15 cellular contexts compared by ENCODE assay signal in genomic region chr1:26387447-26387846, GRCh38. TPM values are rescaled to one million over a fixed set of nuclear protein-coding genes. Genes with fewer than 3 reads are reported as not detected.
DNase-seq lines count a peak whose midpoint lies in the region; ATAC-seq and TF ChIP-seq lines count a peak whose summit lies in the region.
"Had no signal": no experiment of that assay in that cellular context is flagged by ENCODE, and none has a peak within 500 bp of the region (broad histone marks: within the 10 kb centered on the region; RNA-seq: fewer than 3 reads in every experiment).

No MANE protein-coding gene starts in this region.

- TF ChIP-seq CTCF in omental fat pad (IDR thresholded peaks at IDR 0.05) (no peak), body of pancreas (IDR thresholded peaks at IDR 0.05) (no peak)

- no peaks in the 10 kb centered on the region for H3K9me3 ChIP-seq in body of pancreas
- H3K9me3 ChIP-seq: ovary had no signal

- no peaks in the 10 kb centered on the region for H3K9me3 Mint-ChIP-seq in activated CD4-positive, alpha-beta T cell treated with anti-CD3 and anti-CD28 coated beads, Interleukin-2, amount 10 ng/mL, durations not matched to agents 24 days and 14 days
- H3K9me3 Mint-ChIP-seq: central memory CD8-positive, alpha-beta T cell had no signal

- peaks cover 2% of the 10 kb centered on the region for H3K36me3 Mint-ChIP-seq in activated CD4-positive, alpha-beta T cell treated with anti-CD3 and anti-CD28 coated beads, Interleukin-2, amount 10 ng/mL, durations not matched to agents 24 days and 14 days (ENCODE audit: low read depth)

- H3K36me3 ChIP-seq in body of pancreas (replicated peaks in 1 of 2; ENCODE audit: insufficient read depth in 1 of 2, low read depth in 2 of 2): no peaks in the 10 kb centered on the region
- H3K36me3 ChIP-seq: ovary had no signal

- intact Hi-C loops in activated CD4-positive, alpha-beta T cell treated with anti-CD3 and anti-CD28 coated beads, Interleukin-2, amount 10 ng/mL, durations not matched to agents 24 days and 14 days (cut with micrococcal nuclease): loop anchor here (5.0 kb wide), 1 partner anchor 65 kb away; no protein-coding TSS in a partner anchor
- intact Hi-C loops in body of pancreas (cut with DNase I): no loop called here

- peak overlapping the region; percentile 6 for H3K4me3 Mint-ChIP-seq in activated CD4-positive, alpha-beta T cell treated with anti-CD3 and anti-CD28 coated beads, Interleukin-2, amount 10 ng/mL, durations not matched to agents 24 days and 14 days
- H3K4me3 Mint-ChIP-seq: central memory CD8-positive, alpha-beta T cell had no signal

- no peaks in the 10 kb centered on the region for H3K27me3 ChIP-seq in body of pancreas
- H3K27me3 ChIP-seq: ovary had no signal

- ATAC-seq in omental fat pad (ENCODE audit: low FRiP score): peak; percentile 54
- ATAC-seq in body of pancreas: no peak

- no peak for TF ChIP-seq POLR2A in body of pancreas (IDR thresholded peaks at IDR 0.05)

- H3K4me1 ChIP-seq in body of pancreas: no peaks in the 10 kb centered on the region

- peaks cover 53% of the 10 kb centered on the region for H3K4me1 Mint-ChIP-seq in activated CD4-positive, alpha-beta T cell treated with anti-CD3 and anti-CD28 coated beads, Interleukin-2, amount 10 ng/mL, durations not matched to agents 24 days and 14 days

- H3K27ac Mint-ChIP-seq in activated CD4-positive, alpha-beta T cell treated with anti-CD3 and anti-CD28 coated beads, Interleukin-2, amount 10 ng/mL, durations not matched to agents 24 days and 14 days: no peak overlapping the region

- H3K4me3 ChIP-seq in body of pancreas: no peak overlapping the region
- H3K4me3 ChIP-seq: ovary had no signal

- no peak for DNase-seq in activated CD4-positive, alpha-beta T cell treated with anti-CD3 and anti-CD28 coated beads, Interleukin-2, amount 10 ng/mL, durations not matched to agents 24 days and 14 days
- no peak for DNase-seq in activated CD4-positive, alpha-beta T cell treated with anti-CD3 and anti-CD28 coated beads for 4 hours
- peak; percentile 57 for DNase-seq in LHCN-M2 (ENCODE audit: low read depth)
- DNase-seq in amniotic epithelial cell (ENCODE audit: low read depth): peak; percentile 69
- DNase-seq in omental fat pad (ENCODE audit: low spot score): no peak
- no peak for DNase-seq in cerebellar cortex (ENCODE audit: low spot score)
- no peak for DNase-seq in body of pancreas
- no peak for DNase-seq in Kasumi-1 (lab: John Stamatoyannopoulos, UW)
- DNase-seq: NCI-H446, ovary, Right ventricle myocardium superior had no signal

- WGBS in body of pancreas, 2 donors: 55 to 68% methylated on average over 7 of the region's 7 CpGs

- H3K27ac ChIP-seq in body of pancreas: no peak overlapping the region
- H3K27ac ChIP-seq: KMS-11, ovary, VCaP had no signal

- H3K27me3 Mint-ChIP-seq in activated CD4-positive, alpha-beta T cell treated with anti-CD3 and anti-CD28 coated beads, Interleukin-2, amount 10 ng/mL, durations not matched to agents 24 days and 14 days: no peaks in the 10 kb centered on the region

RNA-seq across cellular contexts. Expression of gene ZNF683, which starts 14.9 kb away (rescaled TPM):
- total RNA-seq in activated CD4-positive, alpha-beta T cell treated with anti-CD3 and anti-CD28 coated beads, Interleukin-2, amount 10 ng/mL, durations not matched to agents 24 days and 14 days: not detected in 2 replicates
- total RNA-seq in LHCN-M2 (2014; rRNA removed) (not detected in 2 replicates), omental fat pad (not detected), body of pancreas (not detected)
- polyA plus RNA-seq in LHCN-M2 (2012): not detected
- total RNA-seq: epithelial cell of proximal tubule, Right ventricle myocardium superior had no signal

RNA-seq across cellular contexts. Expression of gene LIN28A, which starts 23.2 kb away (rescaled TPM):
- total RNA-seq in activated CD4-positive, alpha-beta T cell treated with anti-CD3 and anti-CD28 coated beads, Interleukin-2, amount 10 ng/mL, durations not matched to agents 24 days and 14 days: not detected in 2 replicates
- total RNA-seq in LHCN-M2 (2014; rRNA removed) (under 0.01 TPM in 1 of 2 replicates, not detected in the other), omental fat pad (not detected), body of pancreas (not detected)
- not detected for polyA plus RNA-seq in LHCN-M2 (2012)
- total RNA-seq: epithelial cell of proximal tubule, Right ventricle myocardium superior had no signal
- polyA plus RNA-seq: ovary had no signal

RNA-seq across cellular contexts. Expression of gene CRYBG2, which starts 33.5 kb away (rescaled TPM):
- 1.1 and 1.4 TPM in 2 replicates for total RNA-seq in activated CD4-positive, alpha-beta T cell treated with anti-CD3 and anti-CD28 coated beads, Interleukin-2, amount 10 ng/mL, durations not matched to agents 24 days and 14 days
- total RNA-seq in LHCN-M2 (2014; rRNA removed): not detected in 2 replicates
- polyA plus RNA-seq in LHCN-M2 (2012): not detected
- not detected for total RNA-seq in omental fat pad
- total RNA-seq in body of pancreas: 1 to 10 TPM in 1 of 2 donors, not detected in 1; 3.6 TPM
- total RNA-seq: Right ventricle myocardium superior had no signal

RNA-seq across cellular contexts. Expression of gene DHDDS, which starts 44.7 kb away (rescaled TPM):
- total RNA-seq in activated CD4-positive, alpha-beta T cell treated with anti-CD3 and anti-CD28 coated beads, Interleukin-2, amount 10 ng/mL, durations not matched to agents 24 days and 14 days: 57.0 and 60.2 TPM in 2 replicates
- total RNA-seq in LHCN-M2 (2014; rRNA removed) (46.7 and 52.2 TPM in 2 replicates), omental fat pad (100 to 1,000 TPM in 1 of 4 donors, 10 to 100 TPM in 3; 44.9 to 117 (median 82.8) TPM), body of pancreas (10 to 100 TPM; 21.3 to 52.4 TPM)
- polyA plus RNA-seq in LHCN-M2 (2012): 51.2 TPM

Comparison
In these comparisons a context has a peak if more than half of its experiments do, and no peak if none do; other contexts are left out.
1. DNase-seq: peak in LHCN-M2 (single experiment) and amniotic epithelial cell (single experiment); none in activated CD4-positive, alpha-beta T cell treated with anti-CD3 and anti-CD28 coated beads, Interleukin-2, amount 10 ng/mL, durations not matched to agents 24 days and 14 days (single experiment), activated CD4-positive, alpha-beta T cell treated with anti-CD3 and anti-CD28 coated beads for 4 hours (0 of 2), omental fat pad (single experiment), cerebellar cortex (single experiment), body of pancreas (0 of 4) and Kasumi-1 (0 of 2).